1 cellular context compared by ENCODE assay signal in genomic region chr10:70575486-70575873, GRCh38.
TF ChIP-seq lines count a peak whose summit lies in the region.

No MANE protein-coding gene starts in this region.

TF ChIP-seq in K562, 482 proteins besides CTCF, POLR2A, EP300 and RAD21:
- peak; percentile 26; the same call in 1 of the 2 replicates for TF ChIP-seq HDGF (IDR thresholded peaks at IDR 0.05)
- no peak for TF ChIP-seq TOE1 (IDR thresholded peaks at IDR 0.05; ENCODE audit: borderline replicate concordance)
- TF ChIP-seq TOE1 (CRISPR knock-in tag; IDR thresholded peaks at IDR 0.05; ENCODE audit: borderline replicate concordance, low read depth): peak; percentile 45; the same call in 1 of the 2 replicates
- TF ChIP-seq ATF6 (CRISPR knock-in tag; IDR thresholded peaks at IDR 0.05): peak; percentile 67; the same call in 1 of the 2 replicates
- TF ChIP-seq ETV5 (CRISPR knock-in tag; IDR thresholded peaks at IDR 0.05; ENCODE audit: low read depth): 0 out of 2 replicates have a peak, but pooled peaks have one; percentile 32
- 0 out of 2 replicates have a peak, but pooled peaks have one; percentile 15 for TF ChIP-seq GATA2 (CRISPR knock-in tag; IDR thresholded peaks at IDR 0.05)
- no peak for TF ChIP-seq HNRNPLL (IDR thresholded peaks at IDR 0.05; ENCODE audit: low read depth, low read length, poor library complexity, severe bottlenecking)
TF ChIP-seq in K562: peak in this region for 5.
